In genomic region chr3:197736491-197737318, GRCh38 we compare ENCODE assay signal across 8 cellular contexts. TPM values are rescaled to one million over a fixed set of nuclear protein-coding genes. Genes with fewer than 3 reads are reported as not detected.
DNase-seq lines count a peak whose midpoint lies in the region; ATAC-seq and TF ChIP-seq lines count a peak whose summit lies in the region.

TSS of gene RUBCN (minus strand) at chr3:197736904. CDS start at chr3:197736719, 185 bp downstream.

- H3K9me3 ChIP-seq in esophagus (ENCODE audit: control insufficient read depth in 2 of 2, insufficient read depth in 1 of 2, low read depth in 1 of 2, low read length in 1 of 2) (no peaks in the 10 kb centered on the region), mucosa of stomach (ENCODE audit: control insufficient read depth, low read length) (no peaks in the 10 kb centered on the region)

- peak within 1 kb of the TSS; percentile 81 to 88 for H3K4me3 ChIP-seq in esophagus (ENCODE audit: low read depth in 1 of 2, low read length in 2 of 2)
- peak within 1 kb of the TSS; percentile 70 for H3K4me3 ChIP-seq in mucosa of stomach (ENCODE audit: low read length)

- DNase-seq in DMS53 treated with DMSO at 0.1 percent for 48 hours (lab: John Stamatoyannopoulos, UW; ENCODE audit: unreplicated experiment) (peak; percentile 83), KG1 (lab: John Stamatoyannopoulos, UW) (peak; percentile 91)
- DNase-seq in activated T-cell treated with anti-CD3 and anti-CD28 coated beads, Interleukin-2, amount 50 U/mL, for 24 hours = peak; percentile 94
- DNase-seq in stimulated activated CD8-positive, alpha-beta memory T cell treated with anti-CD3 and anti-CD28 coated beads, Interleukin-4, amount 100 ng/mL, for 48 hours = peak; percentile 95

- no peaks in the 10 kb centered on the region for H3K27me3 Mint-ChIP-seq in activated T-cell treated with anti-CD3 and anti-CD28 coated beads, Interleukin-2, amount 50 U/mL, for 24 hours

- H3K36me3 ChIP-seq in esophagus (ENCODE audit: control insufficient read depth in 2 of 2, insufficient read depth in 2 of 2, low read length in 1 of 2) (no peaks in the 10 kb centered on the region), mucosa of stomach (ENCODE audit: control insufficient read depth, insufficient read depth, low read length) (no peaks in the 10 kb centered on the region)

- peak within 1 kb of the TSS; percentile 89 for H3K4me3 Mint-ChIP-seq in activated T-cell treated with anti-CD3 and anti-CD28 coated beads, Interleukin-2, amount 50 U/mL, for 24 hours

- no peaks in the 10 kb centered on the region for H3K27me3 ChIP-seq in esophagus (ENCODE audit: control insufficient read depth in 1 of 2, insufficient read depth in 2 of 2, low read length in 2 of 2)
- H3K27me3 ChIP-seq in mucosa of stomach (ENCODE audit: control insufficient read depth, insufficient read depth, low read length) = no peaks in the 10 kb centered on the region

- WGBS in esophagus, 2 donors = 0 to 1% methylated on average over 75 to 92 of the region's 92 CpGs

- H3K4me1 ChIP-seq in esophagus (ENCODE audit: control insufficient read depth in 2 of 2, insufficient read depth in 2 of 2, low read length in 1 of 2) (peaks cover 0 to 3% of the 10 kb centered on the region in 2 donors), mucosa of stomach (ENCODE audit: control insufficient read depth, insufficient read depth, low read length) (peaks cover 13% of the 10 kb centered on the region)

- H3K27ac Mint-ChIP-seq in activated T-cell treated with anti-CD3 and anti-CD28 coated beads, Interleukin-2, amount 50 U/mL, for 24 hours = peak within 1 kb of the TSS; percentile 96

- no peaks in the 10 kb centered on the region for H3K9me3 Mint-ChIP-seq in activated T-cell treated with anti-CD3 and anti-CD28 coated beads, Interleukin-2, amount 50 U/mL, for 24 hours

- peak within 1 kb of the TSS; percentile 79 to 89 for H3K27ac ChIP-seq in esophagus (ENCODE audit: low read depth in 2 of 2, low read length in 1 of 2)

- H3K9ac ChIP-seq in mucosa of stomach (ENCODE audit: low read length) = peak within 1 kb of the TSS; percentile 76

- peaks cover 37% of the 10 kb centered on the region for H3K4me1 Mint-ChIP-seq in activated T-cell treated with anti-CD3 and anti-CD28 coated beads, Interleukin-2, amount 50 U/mL, for 24 hours (ENCODE audit: low read depth)

- ATAC-seq in GM21723 (IDR thresholded peaks at IDR 0.05; ENCODE audit: unreplicated experiment) = peak; percentile 78

- H3K36me3 Mint-ChIP-seq in activated T-cell treated with anti-CD3 and anti-CD28 coated beads, Interleukin-2, amount 50 U/mL, for 24 hours (ENCODE audit: low read depth) = peaks cover 20% of the 10 kb centered on the region

TF ChIP-seq in PFSK-1, 5 proteins besides CTCF, POLR2A, EP300 and RAD21:
- TF ChIP-seq TAF1 (IDR thresholded peaks at IDR 0.05; ENCODE audit: borderline replicate concordance, insufficient read depth, low read length) (peak; percentile 58; the same call in 1 of the 2 replicates), FOXP2 (optimal IDR thresholded peaks at IDR 0.05; ENCODE audit: borderline replicate concordance, extremely low read depth, extremely low read length, insufficient read depth) (peak; percentile 48), POLR2AphosphoS5 (IDR thresholded peaks at IDR 0.05; ENCODE audit: low read depth, low read length) (peak; percentile 80), SIN3A (IDR thresholded peaks at IDR 0.05; ENCODE audit: borderline replicate concordance, insufficient read depth, low read length) (no peak), REST (IDR thresholded peaks at IDR 0.05; ENCODE audit: insufficient read depth in 1 of 2, low read depth in 2 of 2, low read length in 2 of 2) (no peak)

RNA-seq across cellular contexts. Expression of gene RUBCN, which starts in this region (rescaled TPM):
- 8.4 TPM for polyA plus RNA-seq in PFSK-1 (2012; ENCODE audit: insufficient read length, low read depth)
- polyA plus RNA-seq in esophagus = 10 to 100 TPM in 1 of 2 donors, 1 to 10 TPM in 1; 8.2 to 12.6 TPM

Comparison
In these comparisons a context has a peak if more than half of its experiments do, and no peak if none do; other contexts are left out.
1. Peak in every context shown above with its lines: DNase-seq, ATAC-seq, H3K4me3 ChIP-seq and H3K27ac ChIP-seq.